In the genomic region with DNA sequence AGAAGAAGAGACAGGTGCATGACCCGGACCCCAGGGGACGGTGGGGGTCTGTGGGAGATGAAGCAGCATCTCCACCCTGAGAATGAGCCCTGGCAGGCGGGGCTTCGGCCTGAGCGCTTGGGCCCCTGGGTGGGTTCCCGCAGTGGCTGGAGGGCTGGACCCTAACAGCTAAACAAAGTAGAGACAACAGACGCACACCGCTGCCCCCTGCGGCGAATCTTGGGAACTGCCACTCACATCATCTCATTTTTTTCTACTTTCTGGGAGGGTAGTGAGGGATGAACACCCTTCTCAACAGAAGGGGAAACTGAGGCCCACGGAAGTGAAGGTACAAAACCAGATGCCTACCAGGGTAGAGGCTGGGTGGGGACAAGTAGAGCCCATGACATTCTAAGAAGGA, we compare ENCODE assay signal across 8 cellular contexts.
DNase-seq lines count a peak whose midpoint lies in the region; ATAC-seq, FAIRE-seq and TF ChIP-seq lines count a peak whose summit lies in the region.

No MANE protein-coding gene starts in this region.

- TF ChIP-seq CTCF in fibroblast of the aortic adventitia (IDR thresholded peaks at IDR 0.05; ENCODE audit: insufficient read depth, low read length) (peak; percentile 83), gastrocnemius medialis (IDR thresholded peaks at IDR 0.05 in 4 of 5, conservative IDR thresholded peaks at IDR 0.05 in 1 of 5) (peak; percentile 42 to 73 (median 64))

- H3K27ac ChIP-seq in gastrocnemius medialis = peak overlapping the region; percentile 76 to 83 (median 79)

- ATAC-seq in gastrocnemius medialis (no peak), GM19324 (IDR thresholded peaks at IDR 0.05; ENCODE audit: low FRiP score, unreplicated experiment) (no peak), HG03025 (IDR thresholded peaks at IDR 0.05; ENCODE audit: low FRiP score, unreplicated experiment) (no peak)

- H3K9me3 ChIP-seq in gastrocnemius medialis = no peaks in the 10 kb centered on the region

- H3K36me3 ChIP-seq in gastrocnemius medialis = peaks cover 0 to 9% of the 10 kb centered on the region in 2 donors

- no peaks in the 10 kb centered on the region for H3K27me3 ChIP-seq in gastrocnemius medialis

- intact Hi-C loops in gastrocnemius medialis (cut with DNase I; ENCODE audit: low total_unique reads) = loop anchor here (10.0 kb wide), 1 partner anchor 515 kb away; a partner anchor contains a TSS

- in situ Hi-C loops in ACHN (cut with HindIII; ENCODE audit: low pct_ligation_motif_present, low pct_unique_long_range_greater_than_20kb, low sequenced_read_pairs) = no loop called here
- in situ Hi-C loops in gastrocnemius medialis (cut with MboI; ENCODE audit: low sequenced_read_pairs in 4 of 4) = loop anchor here in 1 of 4 donors (25.0 kb wide), 1 partner anchor 113 kb away; no protein-coding TSS in a partner anchor

- peaks cover 48 to 53% of the 10 kb centered on the region in 2 donors for H3K4me1 ChIP-seq in gastrocnemius medialis

- no peak for TF ChIP-seq POLR2A in gastrocnemius medialis (IDR thresholded peaks at IDR 0.05)

- no peak overlapping the region for H3K4me3 ChIP-seq in fibroblast of the aortic adventitia (ENCODE audit: low read depth, low read length)
- no peak overlapping the region for H3K4me3 ChIP-seq in gastrocnemius medialis

- DNase-seq in ACHN = peak; percentile 61
- peak; percentile 63 for DNase-seq in GM19239 (ENCODE audit: insufficient read length, low spot score)
- peak; percentile 48 for DNase-seq in activated CD4-positive, alpha-beta T cell treated with anti-CD3 and anti-CD28 coated beads for 48 hours
- DNase-seq in fibroblast of the aortic adventitia (ENCODE audit: low read depth) = no peak
- DNase-seq in gastrocnemius medialis = no peak
- DNase-seq in SIG-M5 treated with dmso at 0.1 percent for 504 hours (lab: John Stamatoyannopoulos, UW; ENCODE audit: unreplicated experiment) = no peak

- FAIRE-seq in GM19239 (lab: Jason Lieb, UNC) = peak; percentile 54

Comparison
In these comparisons a context has a peak if more than half of its experiments do, and no peak if none do; other contexts are left out.
1. DNase-seq: peak in ACHN (single experiment), GM19239 (single experiment) and activated CD4-positive, alpha-beta T cell treated with anti-CD3 and anti-CD28 coated beads for 48 hours (single experiment); none in fibroblast of the aortic adventitia (single experiment), gastrocnemius medialis (0 of 2) and SIG-M5 treated with dmso at 0.1 percent for 504 hours (single experiment).